Comparison of ENCODE assay signal across 25 cellular contexts in genomic region chr6:146260886-146261285, GRCh38.
"Had no signal": no experiment of that assay in that cellular context is flagged by ENCODE, and none has a peak within 500 bp of the region (broad histone marks: within the 10 kb centered on the region; RNA-seq: fewer than 3 reads in every experiment).

No MANE protein-coding gene starts in this region.

- H3K27ac Mint-ChIP-seq: IgD-negative memory B cell had no signal

- ATAC-seq: K562, Panc1, PC-3, SK-N-SH treated with all-trans-retinoic acid at 6 μM for 48 hours had no signal

- H3K27me3 Mint-ChIP-seq: IgD-negative memory B cell had no signal

- H3K4me1 Mint-ChIP-seq: IgD-negative memory B cell had no signal

- H3K27me3 ChIP-seq: SJCRH30 had no signal

- H3K4me1 ChIP-seq: SJCRH30 had no signal

- H3K4me3 Mint-ChIP-seq: IgD-negative memory B cell had no signal

- FAIRE-seq: HTR-8/SVneo, K562 had no signal

- H3K4me3 ChIP-seq: K562, SJCRH30 had no signal

- DNase-seq: Kasumi-1, MM.1S, NCI-H1092 treated with DMSO at 0.1 percent for 48 hours, NCI-H1436, NCI-H187, NCI-H2029, NCI-H2081 treated with DMSO at 0.1 percent for 48 hours, NCI-H2171, NCI-H226, NCI-H446, NCI-H510A, NCI-H524 treated with DMSO at 0.1 percent for 48 hours, NCI-H69, NCI-H774, PC-3, SHP77 treated with DMSO at 0.1 percent for 48 hours, SJCRH30 had no signal

- H3K9me3 ChIP-seq: SJCRH30 had no signal

- H3K27ac ChIP-seq: HL-60, KMS-11, RWPE1, SJCRH30 had no signal

- H3K9ac ChIP-seq: KMS-11 had no signal

- H3K4me2 ChIP-seq: KMS-11 had no signal

- H3K36me3 Mint-ChIP-seq: IgD-negative memory B cell had no signal

- H3K36me3 ChIP-seq: SJCRH30 had no signal
